ENCODE assay signal across 15 cellular contexts in the genomic region with DNA sequence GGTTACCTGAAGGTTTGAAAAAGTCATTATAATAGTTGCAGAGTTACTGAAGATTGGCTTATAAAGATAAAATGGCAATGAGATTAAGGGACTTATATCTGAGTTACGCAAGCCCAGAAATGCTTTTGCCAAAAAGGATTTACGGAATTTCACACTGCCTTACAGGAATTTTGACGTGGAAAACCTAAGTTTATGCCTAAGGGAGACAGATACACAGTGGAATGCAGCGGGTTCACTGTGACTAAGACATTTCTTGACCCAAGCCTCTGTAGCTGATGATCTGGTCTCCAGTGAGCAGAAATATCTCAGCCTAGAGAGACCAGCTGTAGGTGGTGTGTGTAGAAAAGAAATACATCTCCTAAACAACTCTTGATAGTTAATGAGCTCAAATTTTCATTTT. TPM values are rescaled to one million over a fixed set of nuclear protein-coding genes. Genes with fewer than 3 reads are reported as not detected.
DNase-seq lines count a peak whose midpoint lies in the region; ATAC-seq, FAIRE-seq and TF ChIP-seq lines count a peak whose summit lies in the region.
"Had no signal": no experiment of that assay in that cellular context is flagged by ENCODE, and none has a peak within 500 bp of the region (broad histone marks: within the 10 kb centered on the region; RNA-seq: fewer than 3 reads in every experiment).

No MANE protein-coding gene starts in this region.

- no peak for ATAC-seq in K562
- ATAC-seq in HG03378 (IDR thresholded peaks at IDR 0.05; ENCODE audit: unreplicated experiment), result no peak
- no peak for ATAC-seq in GM21576 (IDR thresholded peaks at IDR 0.05; ENCODE audit: unreplicated experiment)
- ATAC-seq: T-cell had no signal

- BruUV-seq in K562 (replicated peaks; lab: Mats Ljungman, UMichigan), result no TSS peak

- no peak overlapping the region for H3K9ac ChIP-seq in K562 (ENCODE audit: insufficient read depth in 1 of 2, low read depth in 2 of 2, low read length in 2 of 2)

- 73% methylated on average over 4 of the region's 4 CpGs for WGBS in K562 (ENCODE audit: insufficient coverage, low coverage, missing lambda C conversion rate)

- TF ChIP-seq EP300 in K562 (IDR thresholded peaks at IDR 0.05; ENCODE audit: low read length), result no peak

- no peak overlapping the region for H3K4me3 ChIP-seq in ACC112 (ENCODE audit: low read depth, low read length)
- no peak overlapping the region for H3K4me3 ChIP-seq in K562

- no peaks in the 10 kb centered on the region for H3K9me3 ChIP-seq in K562 (replicated peaks; ENCODE audit: control insufficient read depth, insufficient read depth, low read depth, low read length)

- H3K36me3 ChIP-seq in ACC112 (ENCODE audit: insufficient read depth, low read length) (no peaks in the 10 kb centered on the region), K562 (ENCODE audit: control insufficient read depth, insufficient read depth, low read length) (no peaks in the 10 kb centered on the region)

- TF ChIP-seq RAD21 in K562 (CRISPR knock-in tag; conservative IDR thresholded peaks at IDR 0.05 in 1 of 2, IDR thresholded peaks at IDR 0.05 in 1 of 2), result no peak

- H3K4me1 ChIP-seq in ACC112 (ENCODE audit: control insufficient read depth, insufficient read depth, low read length, unreplicated experiment), result peaks cover 21% of the 10 kb centered on the region
- peaks cover 4 to 13% of the 10 kb centered on the region in 2 experiments; a peak in 3 of 5 replicates for H3K4me1 ChIP-seq in K562 (replicated peaks in 1 of 2; ENCODE audit: control insufficient read depth in 2 of 2, insufficient read depth in 2 of 2, low read length in 2 of 2)

- H3K27me3 ChIP-seq in ACC112 (ENCODE audit: insufficient read depth, low read length), result no peaks in the 10 kb centered on the region
- no peaks in the 10 kb centered on the region for H3K27me3 ChIP-seq in K562 (ENCODE audit: control insufficient read depth in 2 of 2, insufficient read depth in 2 of 2, low read length in 2 of 2)

- intact Hi-C loops in K562 (cut with micrococcal nuclease), result loop anchor here (10.0 kb wide), 1 partner anchor 953 kb away; no protein-coding TSS in a partner anchor

- no peak for TF ChIP-seq CTCF in K562 (IDR thresholded peaks at IDR 0.05 in 2 of 3, conservative IDR thresholded peaks at IDR 0.05 in 1 of 3; ENCODE audit: insufficient read depth in 2 of 3, low read depth in 1 of 3, low read length in 3 of 3)

- in situ Hi-C loops in K562 (cut with MboI), result loop anchor here (10.0 kb wide), 1 partner anchor 313 kb away; no protein-coding TSS in a partner anchor

- no peak for TF ChIP-seq POLR2A in K562 (conservative IDR thresholded peaks at IDR 0.05)

- H3K4me2 ChIP-seq in K562 (ENCODE audit: insufficient read depth, low read length), result no peak overlapping the region

- CTCF ChIA-PET in K562 (lab: Yijun Ruan, JAX; ENCODE audit: low intra/inter-chr PET ratio), result no interaction called here

- H2AFZ ChIP-seq in ACC112 (ENCODE audit: low read length, unreplicated experiment) (peak overlapping the region; percentile 46), K562 (ENCODE audit: low read depth, low read length) (peak overlapping the region; percentile 35; the same call in 1 of the 2 replicates)

- POLR2A ChIA-PET in K562 (lab: Yijun Ruan, JAX), result interaction anchor here (0.7 to 1.0 kb wide), 2 partner anchors 9 to 10 kb away, joined by 3 read pairs; no protein-coding TSS in a partner anchor

- H4K20me1 ChIP-seq in K562 (replicated peaks; ENCODE audit: control insufficient read depth, insufficient read depth, low read length), result no peaks in the 10 kb centered on the region

- no peaks in the 10 kb centered on the region for H3K9me1 ChIP-seq in K562 (ENCODE audit: control insufficient read depth, insufficient read depth, low read length)

- peak; percentile 56 for DNase-seq in HTR-8/SVneo (ENCODE audit: insufficient read length, low spot score)
- DNase-seq in K562 (ENCODE audit: extremely low read depth in 1 of 4, low spot score in 3 of 4), result no peak
- peak; percentile 73 for DNase-seq in islet precursor cell
- no peak for DNase-seq in cerebellar nuclear complex (lab: John Stamatoyannopoulos, UW)
- DNase-seq in germinal center (ENCODE audit: low spot score), result no peak
- DNase-seq: ACHN; activated CD4-positive, alpha-beta T cell treated with anti-CD3 and anti-CD28 coated beads for 48 hours; activated T-cell treated with anti-CD3 and anti-CD28 coated beads, Interleukin-2, amount 50 U/mL, for 48 hours; DMS53; NCI-H2081 treated with DMSO at 0.1 percent for 48 hours; NK-92 treated with Interleukin-12 subunit alpha and Interleukin-12 subunit beta, amount 100 ng/mL, for 24 hours; T-cell had no signal

- FAIRE-seq in HTR-8/SVneo (lab: Jason Lieb, UNC) (peak; percentile 76), K562 (lab: Jason Lieb, UNC) (no peak)

- H3K79me2 ChIP-seq in ACC112 (ENCODE audit: control insufficient read depth, insufficient read depth, low read length, unreplicated experiment), result no peaks in the 10 kb centered on the region
- H3K79me2 ChIP-seq in K562 (ENCODE audit: control insufficient read depth, insufficient read depth, low read length), result no peaks in the 10 kb centered on the region

- H3K27ac ChIP-seq in ACC112 (ENCODE audit: low read depth, low read length) (peak overlapping the region; percentile 58), K562 (ENCODE audit: extremely low read depth, low read depth, low read length) (no peak overlapping the region)

TF ChIP-seq in K562, 482 proteins besides CTCF, POLR2A, EP300 and RAD21:
- TF ChIP-seq FOXJ2 (tag; IDR thresholded peaks at IDR 0.05) (no peak), TRIM28 (IDR thresholded peaks at IDR 0.05) (no peak), ZNF146 (CRISPR knock-in tag; IDR thresholded peaks at IDR 0.05; ENCODE audit: unreplicated experiment) (no peak), CEBPB (tag; IDR thresholded peaks at IDR 0.05) (peak; percentile 35; the same call in 1 of the 2 replicates)
- TF ChIP-seq, protein P1, sequence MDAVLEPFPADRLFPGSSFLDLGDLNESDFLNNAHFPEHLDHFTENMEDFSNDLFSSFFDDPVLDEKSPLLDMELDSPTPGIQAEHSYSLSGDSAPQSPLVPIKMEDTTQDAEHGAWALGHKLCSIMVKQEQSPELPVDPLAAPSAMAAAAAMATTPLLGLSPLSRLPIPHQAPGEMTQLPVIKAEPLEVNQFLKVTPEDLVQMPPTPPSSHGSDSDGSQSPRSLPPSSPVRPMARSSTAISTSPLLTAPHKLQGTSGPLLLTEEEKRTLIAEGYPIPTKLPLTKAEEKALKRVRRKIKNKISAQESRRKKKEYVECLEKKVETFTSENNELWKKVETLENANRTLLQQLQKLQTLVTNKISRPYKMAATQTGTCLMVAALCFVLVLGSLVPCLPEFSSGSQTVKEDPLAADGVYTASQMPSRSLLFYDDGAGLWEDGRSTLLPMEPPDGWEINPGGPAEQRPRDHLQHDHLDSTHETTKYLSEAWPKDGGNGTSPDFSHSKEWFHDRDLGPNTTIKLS (IDR thresholded peaks at IDR 0.05; ENCODE audit: borderline replicate concordance, low read depth), result no peak
TF ChIP-seq in K562: peak in this region for 1.

RNA-seq across cellular contexts. Expression of a gene that starts 10.1 kb away (rescaled TPM):
- 64.7 and 140 TPM in 2 replicates for total RNA-seq in K562 (2011; cell fraction: chromatin; rRNA removed; ENCODE audit: low replicate concordance)
- 34.7 and 43.2 TPM in 2 replicates for total RNA-seq in K562 (2011; cell fraction: nucleolus; rRNA removed)
- total RNA-seq in K562 (2011; cell fraction: nucleoplasm; rRNA removed), result 35.2 and 47.5 TPM in 2 replicates
- 79.6 and 95.1 TPM in 2 replicates for total RNA-seq in K562 (2014; rRNA removed)
- 125 and 135 TPM in 2 replicates for total RNA-seq in K562 (2014; rRNA removed; fragmentation: Illumina TruSeq; extraction: Trizol)
- total RNA-seq in K562 (2015; rRNA removed; fragmentation: Illumina TruSeq; extraction: Trizol), result 101 and 108 TPM in 2 replicates
- total RNA-seq in K562 (2021), result 101 and 107 TPM in 2 replicates
- 54.6 and 65.9 TPM in 2 replicates for polyA plus RNA-seq in K562 (2011; rRNA removed)
- polyA plus RNA-seq in K562 (2011; cell fraction: cytosol; rRNA removed), result 17.0 and 30.4 TPM in 2 replicates
- polyA plus RNA-seq in K562 (2011; cell fraction: nucleus; rRNA removed), result 31.9 and 42.5 TPM in 2 replicates
- 36.8 and 61.1 TPM in 2 replicates for polyA plus RNA-seq in K562 (2012)
- 105 and 116 TPM in 2 replicates for polyA plus RNA-seq in K562 (2014; fragmentation: Illumina TruSeq; extraction: Trizol)
- polyA plus RNA-seq in K562 (2014; fragmentation: Nextera tagmentation; extraction: Ambion mirVana), result 10 to 100 TPM; 36.0 to 83.9 TPM
- 69.5 and 71.9 TPM in 2 replicates for polyA plus RNA-seq in K562 (2014; rRNA removed)
- 154 and 157 TPM in 2 replicates for polyA minus RNA-seq in K562 (2011; rRNA and poly(A)+ RNA removed)
- 48.3 and 58.5 TPM in 2 replicates for polyA minus RNA-seq in K562 (2011; cell fraction: cytosol; rRNA and poly(A)+ RNA removed)
- 39.0 and 66.5 TPM in 2 replicates for polyA minus RNA-seq in K562 (2011; cell fraction: nucleus; rRNA and poly(A)+ RNA removed)

Comparison
In these comparisons a context has a peak if more than half of its experiments do, and no peak if none do; other contexts are left out.
1. DNase-seq: peak in HTR-8/SVneo (single experiment) and islet precursor cell (single experiment); none in K562 (0 of 4), cerebellar nuclear complex (0 of 2) and germinal center (single experiment).